ENCODE assay signal across 1 cellular context in genomic region chr13:52454825-52455676, GRCh38.
A peak's percentile ranks its signal among the peaks of the same experiment; 100 is the strongest.
TF ChIP-seq lines count a peak whose summit lies in the region.

Gene CKAP2, plus strand, starts transcription at chr13:52455478. Its CDS starts 79 bp downstream, at chr13:52455557.

TF ChIP-seq in HepG2, 621 proteins besides CTCF, POLR2A, EP300 and RAD21 (continued from another document and continues in another):
- TF ChIP-seq CBFB (CRISPR knock-in tag; IDR thresholded peaks at IDR 0.05) = no peak
- peak; percentile 52; the same call in 1 of the 2 replicates for TF ChIP-seq HNRNPL (IDR thresholded peaks at IDR 0.05; ENCODE audit: low read depth, low read length)
- no peak for TF ChIP-seq ATF5 (CRISPR knock-in tag; IDR thresholded peaks at IDR 0.05; ENCODE audit: low read depth)
- TF ChIP-seq ZSCAN20 (CRISPR knock-in tag; IDR thresholded peaks at IDR 0.05; ENCODE audit: borderline replicate concordance) = no peak
- peak; percentile 76; the same call in 1 of the 2 replicates for TF ChIP-seq KDM2A (CRISPR knock-in tag; IDR thresholded peaks at IDR 0.05; ENCODE audit: borderline replicate concordance, low read depth)
- no peak for TF ChIP-seq ZNF101 (CRISPR knock-in tag; IDR thresholded peaks at IDR 0.05; ENCODE audit: borderline replicate concordance, low read depth)
- TF ChIP-seq KMT2B (CRISPR knock-in tag; IDR thresholded peaks at IDR 0.05) = peak; percentile 15; the same call in 1 of the 2 replicates
- peak; percentile 96; the same call in 1 of the 2 replicates for TF ChIP-seq ZNF235 (CRISPR knock-in tag; IDR thresholded peaks at IDR 0.05; ENCODE audit: borderline replicate concordance)
- no peak for TF ChIP-seq ZNF253 (CRISPR knock-in tag; IDR thresholded peaks at IDR 0.05; ENCODE audit: borderline replicate concordance)
- TF ChIP-seq CBX5 (CRISPR knock-in tag; IDR thresholded peaks at IDR 0.05; ENCODE audit: borderline replicate concordance) = no peak
- TF ChIP-seq, protein P1, sequence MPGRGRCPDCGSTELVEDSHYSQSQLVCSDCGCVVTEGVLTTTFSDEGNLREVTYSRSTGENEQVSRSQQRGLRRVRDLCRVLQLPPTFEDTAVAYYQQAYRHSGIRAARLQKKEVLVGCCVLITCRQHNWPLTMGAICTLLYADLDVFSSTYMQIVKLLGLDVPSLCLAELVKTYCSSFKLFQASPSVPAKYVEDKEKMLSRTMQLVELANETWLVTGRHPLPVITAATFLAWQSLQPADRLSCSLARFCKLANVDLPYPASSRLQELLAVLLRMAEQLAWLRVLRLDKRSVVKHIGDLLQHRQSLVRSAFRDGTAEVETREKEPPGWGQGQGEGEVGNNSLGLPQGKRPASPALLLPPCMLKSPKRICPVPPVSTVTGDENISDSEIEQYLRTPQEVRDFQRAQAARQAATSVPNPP (CRISPR knock-in tag; IDR thresholded peaks at IDR 0.05) = peak; percentile 83; the same call in 1 of the 2 replicates
- no peak; the same call in 1 of the 2 replicates for TF ChIP-seq FOXP4 (CRISPR knock-in tag; IDR thresholded peaks at IDR 0.05)
- peak; percentile 97 for TF ChIP-seq FOXM1 (CRISPR knock-in tag; IDR thresholded peaks at IDR 0.05)
- no peak for TF ChIP-seq ZNF557 (CRISPR knock-in tag; IDR thresholded peaks at IDR 0.05)
- TF ChIP-seq U2AF2 (IDR thresholded peaks at IDR 0.05; ENCODE audit: low read depth, low read length) = no peak
- no peak for TF ChIP-seq ZNF775 (CRISPR knock-in tag; IDR thresholded peaks at IDR 0.05; ENCODE audit: borderline replicate concordance)
- TF ChIP-seq NRL (CRISPR knock-in tag; IDR thresholded peaks at IDR 0.05; ENCODE audit: borderline replicate concordance) = no peak
- TF ChIP-seq MAFG (CRISPR knock-in tag; IDR thresholded peaks at IDR 0.05) = no peak
- TF ChIP-seq, protein P2, sequence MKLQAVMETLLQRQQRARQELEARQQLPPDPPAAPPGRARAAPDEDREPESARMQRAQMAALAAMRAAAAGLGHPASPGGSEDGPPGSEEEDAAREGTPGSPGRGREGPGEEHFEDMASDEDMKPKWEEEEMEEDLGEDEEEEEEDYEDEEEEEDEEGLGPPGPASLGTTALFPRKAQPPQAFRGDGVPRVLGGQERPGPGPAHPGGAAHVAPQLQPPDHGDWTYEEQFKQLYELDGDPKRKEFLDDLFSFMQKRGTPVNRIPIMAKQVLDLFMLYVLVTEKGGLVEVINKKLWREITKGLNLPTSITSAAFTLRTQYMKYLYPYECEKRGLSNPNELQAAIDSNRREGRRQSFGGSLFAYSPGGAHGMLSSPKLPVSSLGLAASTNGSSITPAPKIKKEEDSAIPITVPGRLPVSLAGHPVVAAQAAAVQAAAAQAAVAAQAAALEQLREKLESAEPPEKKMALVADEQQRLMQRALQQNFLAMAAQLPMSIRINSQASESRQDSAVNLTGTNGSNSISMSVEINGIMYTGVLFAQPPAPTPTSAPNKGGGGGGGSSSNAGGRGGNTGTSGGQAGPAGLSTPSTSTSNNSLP (IDR thresholded peaks at IDR 0.05; ENCODE audit: low read depth, low read length) = 0 out of 2 replicates have a peak, but pooled peaks have one; percentile 12
- TF ChIP-seq, protein P3, sequence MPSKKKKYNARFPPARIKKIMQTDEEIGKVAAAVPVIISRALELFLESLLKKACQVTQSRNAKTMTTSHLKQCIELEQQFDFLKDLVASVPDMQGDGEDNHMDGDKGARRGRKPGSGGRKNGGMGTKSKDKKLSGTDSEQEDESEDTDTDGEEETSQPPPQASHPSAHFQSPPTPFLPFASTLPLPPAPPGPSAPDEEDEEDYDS (CRISPR knock-in tag; IDR thresholded peaks at IDR 0.05) = no peak
- TF ChIP-seq, protein P4, sequence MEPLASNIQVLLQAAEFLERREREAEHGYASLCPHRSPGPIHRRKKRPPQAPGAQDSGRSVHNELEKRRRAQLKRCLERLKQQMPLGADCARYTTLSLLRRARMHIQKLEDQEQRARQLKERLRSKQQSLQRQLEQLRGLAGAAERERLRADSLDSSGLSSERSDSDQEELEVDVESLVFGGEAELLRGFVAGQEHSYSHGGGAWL (CRISPR knock-in tag; IDR thresholded peaks at IDR 0.05) = no peak
- no peak for TF ChIP-seq RFX3 (CRISPR knock-in tag; IDR thresholded peaks at IDR 0.05)
- TF ChIP-seq, protein P5, sequence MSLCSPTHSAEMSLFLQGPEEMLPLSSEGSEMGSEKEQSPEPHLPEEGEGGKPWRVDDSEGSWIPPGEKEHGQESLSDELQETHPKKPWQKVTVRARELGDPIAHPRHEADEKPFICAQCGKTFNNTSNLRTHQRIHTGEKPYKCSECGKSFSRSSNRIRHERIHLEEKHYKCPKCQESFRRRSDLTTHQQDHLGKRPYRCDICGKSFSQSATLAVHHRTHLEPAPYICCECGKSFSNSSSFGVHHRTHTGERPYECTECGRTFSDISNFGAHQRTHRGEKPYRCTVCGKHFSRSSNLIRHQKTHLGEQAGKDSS (CRISPR knock-in tag; IDR thresholded peaks at IDR 0.05; ENCODE audit: borderline replicate concordance, low read depth) = no peak
- TF ChIP-seq ZNF747 (CRISPR knock-in tag; IDR thresholded peaks at IDR 0.05; ENCODE audit: borderline replicate concordance) = no peak
- no peak for TF ChIP-seq ZNF282 (IDR thresholded peaks at IDR 0.05; ENCODE audit: partially characterized antibody)
- no peak for TF ChIP-seq ZFY (CRISPR knock-in tag; IDR thresholded peaks at IDR 0.05)
- TF ChIP-seq PAXIP1 (CRISPR knock-in tag; conservative IDR thresholded peaks at IDR 0.05) = no peak; the same call in 1 of the 2 replicates
- TF ChIP-seq PATZ1 (CRISPR knock-in tag; IDR thresholded peaks at IDR 0.05) = no peak
- no peak for TF ChIP-seq SRSF1 (optimal IDR thresholded peaks at IDR 0.05; ENCODE audit: low read depth, low read length)
- TF ChIP-seq ZNF326 (CRISPR knock-in tag; IDR thresholded peaks at IDR 0.05; ENCODE audit: borderline replicate concordance) = no peak
- peak; percentile 60; the same call in 1 of the 2 replicates for TF ChIP-seq TARDBP (CRISPR knock-in tag; IDR thresholded peaks at IDR 0.05)
- TF ChIP-seq STAT5B (CRISPR knock-in tag; IDR thresholded peaks at IDR 0.05) = no peak
- TF ChIP-seq ZNF879 (CRISPR knock-in tag; IDR thresholded peaks at IDR 0.05) = no peak
- no peak for TF ChIP-seq ZEB1 (IDR thresholded peaks at IDR 0.05; ENCODE audit: insufficient replicate concordance, low read depth)
- TF ChIP-seq ZNF468 (CRISPR knock-in tag; IDR thresholded peaks at IDR 0.05) = no peak
- peak; percentile 87 for TF ChIP-seq ZMYM4 (CRISPR knock-in tag; IDR thresholded peaks at IDR 0.05)
- TF ChIP-seq LCORL (IDR thresholded peaks at IDR 0.05) = no peak
- TF ChIP-seq LCORL (CRISPR knock-in tag; IDR thresholded peaks at IDR 0.05) = 0 out of 2 replicates have a peak, but pooled peaks have one; percentile 26
- TF ChIP-seq ZNF264 (CRISPR knock-in tag; IDR thresholded peaks at IDR 0.05) = no peak
- no peak for TF ChIP-seq THAP7 (CRISPR knock-in tag; IDR thresholded peaks at IDR 0.05)
- TF ChIP-seq FOXP1 (IDR thresholded peaks at IDR 0.05) = no peak
- TF ChIP-seq FOXP1 (CRISPR knock-in tag; IDR thresholded peaks at IDR 0.05) = no peak
- TF ChIP-seq REXO4 (CRISPR knock-in tag; IDR thresholded peaks at IDR 0.05; ENCODE audit: borderline replicate concordance) = 0 out of 2 replicates have a peak, but pooled peaks have one; percentile 41
- TF ChIP-seq ZNF552 (CRISPR knock-in tag; IDR thresholded peaks at IDR 0.05; ENCODE audit: borderline replicate concordance) = no peak
- TF ChIP-seq SP140L (CRISPR knock-in tag; IDR thresholded peaks at IDR 0.05; ENCODE audit: borderline replicate concordance) = no peak
- TF ChIP-seq, protein P6, sequence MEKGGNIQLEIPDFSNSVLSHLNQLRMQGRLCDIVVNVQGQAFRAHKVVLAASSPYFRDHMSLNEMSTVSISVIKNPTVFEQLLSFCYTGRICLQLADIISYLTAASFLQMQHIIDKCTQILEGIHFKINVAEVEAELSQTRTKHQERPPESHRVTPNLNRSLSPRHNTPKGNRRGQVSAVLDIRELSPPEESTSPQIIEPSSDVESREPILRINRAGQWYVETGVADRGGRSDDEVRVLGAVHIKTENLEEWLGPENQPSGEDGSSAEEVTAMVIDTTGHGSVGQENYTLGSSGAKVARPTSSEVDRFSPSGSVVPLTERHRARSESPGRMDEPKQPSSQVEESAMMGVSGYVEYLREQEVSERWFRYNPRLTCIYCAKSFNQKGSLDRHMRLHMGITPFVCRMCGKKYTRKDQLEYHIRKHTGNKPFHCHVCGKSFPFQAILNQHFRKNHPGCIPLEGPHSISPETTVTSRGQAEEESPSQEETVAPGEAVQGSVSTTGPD (CRISPR knock-in tag; IDR thresholded peaks at IDR 0.05) = no peak
- TF ChIP-seq ZNF740 (CRISPR knock-in tag; IDR thresholded peaks at IDR 0.05) = no peak
- 0 out of 2 replicates have a peak, but pooled peaks have one; percentile 66 for TF ChIP-seq ZNF674 (CRISPR knock-in tag; IDR thresholded peaks at IDR 0.05; ENCODE audit: low read depth)
- no peak for TF ChIP-seq ARNTL (CRISPR knock-in tag; IDR thresholded peaks at IDR 0.05)
- no peak for TF ChIP-seq ZNF484 (CRISPR knock-in tag; IDR thresholded peaks at IDR 0.05; ENCODE audit: borderline replicate concordance, low read depth)
- TF ChIP-seq ZNF160 (CRISPR knock-in tag; IDR thresholded peaks at IDR 0.05) = peak; percentile 66; the same call in 1 of the 2 replicates
